In genomic region chr3:28680050-28680449, GRCh38 we compare ENCODE assay signal across 8 cellular contexts.
"Had no signal": no experiment of that assay in that cellular context is flagged by ENCODE, and none has a peak within 500 bp of the region (broad histone marks: within the 10 kb centered on the region; RNA-seq: fewer than 3 reads in every experiment).

No MANE protein-coding gene starts in this region.

- H3K4me3 ChIP-seq: GM23248, K562 had no signal

- ATAC-seq: K562 had no signal

- H2AFZ ChIP-seq: GM23248 had no signal

- H3K27ac Mint-ChIP-seq: H9 had no signal

- H3K27ac ChIP-seq: GM23248, HL-60 had no signal

- DNase-seq: GM23248, H9, HCEC 1CT, IMR-90 had no signal

- FAIRE-seq: H1, H54, K562 had no signal

- H3K9ac ChIP-seq: GM23248 had no signal

- H3K4me3 Mint-ChIP-seq: H9 had no signal
